Comparison of ENCODE assay signal across 13 cellular contexts in genomic region chr2:187942876-187943275, GRCh38.
"Had no signal": no experiment of that assay in that cellular context is flagged by ENCODE, and none has a peak within 500 bp of the region (broad histone marks: within the 10 kb centered on the region; RNA-seq: fewer than 3 reads in every experiment).

No MANE protein-coding gene starts in this region.

- H3K36me3 Mint-ChIP-seq: activated CD8-positive, alpha-beta memory T cell treated with anti-CD3 and anti-CD28 coated beads, Interleukin-2, amount 10 ng/mL, durations not matched to agents 7 days and 5 days; activated naive CD4-positive, alpha-beta T cell treated with anti-CD3 and anti-CD28 coated beads, Interleukin-2, amount 50 U/mL, for 72 hours had no signal

- H3K4me1 ChIP-seq: psoas muscle, stomach, thyroid gland had no signal

- H3K27ac Mint-ChIP-seq: activated CD8-positive, alpha-beta memory T cell treated with anti-CD3 and anti-CD28 coated beads, Interleukin-2, amount 10 ng/mL, durations not matched to agents 7 days and 5 days; activated naive CD4-positive, alpha-beta T cell treated with anti-CD3 and anti-CD28 coated beads, Interleukin-2, amount 50 U/mL, for 72 hours; activated T-cell treated with anti-CD3 and anti-CD28 coated beads, Interleukin-2, amount 50 U/mL, for 24 hours; nephron progenitor cell; T-helper 17 cell had no signal

- ATAC-seq: activated CD8-positive, alpha-beta memory T cell treated with anti-CD3 and anti-CD28 coated beads, Interleukin-2, amount 10 ng/mL, durations not matched to agents 7 days and 5 days; activated naive CD4-positive, alpha-beta T cell treated with anti-CD3 and anti-CD28 coated beads, Interleukin-2, amount 50 U/mL, for 72 hours; T-helper 17 cell had no signal

- H3K27ac ChIP-seq: brain microvascular endothelial cell, dorsolateral prefrontal cortex, psoas muscle, stomach, thyroid gland had no signal

- H3K27me3 ChIP-seq: brain microvascular endothelial cell, dorsolateral prefrontal cortex, stomach, thyroid gland had no signal

- DNase-seq: activated CD4-positive, alpha-beta T cell treated with anti-CD3 and anti-CD28 coated beads, Interleukin-2, amount 50 U/mL, for 48 hours; activated CD8-positive, alpha-beta memory T cell treated with anti-CD3 and anti-CD28 coated beads, Interleukin-2, amount 10 ng/mL, durations not matched to agents 7 days and 5 days; activated effector memory CD4-positive, alpha-beta T cell treated with anti-CD3 and anti-CD28 coated beads, Interleukin-2, amount 50 U/mL, for 16 hours; activated T-cell treated with anti-CD3 and anti-CD28 coated beads, Interleukin-2, amount 50 U/mL, for 24 hours; brain microvascular endothelial cell; dorsolateral prefrontal cortex; nephron progenitor cell; psoas muscle; stomach; T-helper 17 cell; thyroid gland had no signal

- H3K36me3 ChIP-seq: brain microvascular endothelial cell, stomach, thyroid gland had no signal

- H3K9me3 Mint-ChIP-seq: nephron progenitor cell had no signal

- H3K4me3 ChIP-seq: dorsolateral prefrontal cortex, lung, psoas muscle, stomach, thyroid gland had no signal

- H3K4me1 Mint-ChIP-seq: activated CD8-positive, alpha-beta memory T cell treated with anti-CD3 and anti-CD28 coated beads, Interleukin-2, amount 10 ng/mL, durations not matched to agents 7 days and 5 days; nephron progenitor cell; T-helper 17 cell had no signal

- H3K27me3 Mint-ChIP-seq: activated CD8-positive, alpha-beta memory T cell treated with anti-CD3 and anti-CD28 coated beads, Interleukin-2, amount 10 ng/mL, durations not matched to agents 7 days and 5 days; activated T-cell treated with anti-CD3 and anti-CD28 coated beads, Interleukin-2, amount 50 U/mL, for 24 hours; T-helper 17 cell had no signal

- H3K9me3 ChIP-seq: psoas muscle, stomach, thyroid gland had no signal

- H3K4me3 Mint-ChIP-seq: activated CD8-positive, alpha-beta memory T cell treated with anti-CD3 and anti-CD28 coated beads, Interleukin-2, amount 10 ng/mL, durations not matched to agents 7 days and 5 days; activated T-cell treated with anti-CD3 and anti-CD28 coated beads, Interleukin-2, amount 50 U/mL, for 24 hours; nephron progenitor cell; T-helper 17 cell had no signal
